In the genomic region with DNA sequence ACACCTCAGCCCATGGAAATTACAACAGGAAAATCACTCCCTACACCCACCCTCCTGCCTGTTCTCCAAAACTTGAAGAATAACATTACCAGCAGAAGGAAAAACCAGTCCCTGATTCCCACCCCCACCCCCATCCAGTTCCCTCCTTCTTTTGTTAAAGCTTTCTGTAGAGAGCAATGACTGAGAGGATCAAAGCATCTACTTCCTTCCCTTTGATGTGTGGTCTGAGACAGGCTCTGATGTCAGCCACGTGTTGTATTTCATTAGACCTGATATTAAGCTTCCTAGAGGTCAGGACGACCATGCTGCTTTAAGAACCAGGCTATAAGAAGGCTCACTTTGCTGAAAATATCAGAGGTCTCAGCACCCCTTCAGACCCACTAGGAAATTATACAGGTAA, we compare ENCODE assay signal across 17 cellular contexts.
DNase-seq lines count a peak whose midpoint lies in the region; ATAC-seq, FAIRE-seq and TF ChIP-seq lines count a peak whose summit lies in the region.
"Had no signal": no experiment of that assay in that cellular context is flagged by ENCODE, and none has a peak within 500 bp of the region (broad histone marks: within the 10 kb centered on the region; RNA-seq: fewer than 3 reads in every experiment).

No MANE protein-coding gene starts in this region.

- peak; percentile 64 for ATAC-seq in HepG2
- no peak for ATAC-seq in right lobe of liver
- ATAC-seq: natural killer cell had no signal

- TF ChIP-seq EP300 in HepG2 (IDR thresholded peaks at IDR 0.05; ENCODE audit: low read depth in 2 of 2, low read length in 2 of 2): peak in 1 of 2 experiments; percentile 46; a peak in 1 of 4 replicates
- TF ChIP-seq EP300 in HepG2 (CRISPR knock-in tag; IDR thresholded peaks at IDR 0.05; ENCODE audit: borderline replicate concordance): no peak

- H3K27ac Mint-ChIP-seq in activated naive CD4-positive, alpha-beta T cell treated with anti-CD3 and anti-CD28 coated beads for 36 hours: no peak overlapping the region
- H3K27ac Mint-ChIP-seq: natural killer cell; stimulated activated naive CD8-positive, alpha-beta T cell treated with anti-CD3 and anti-CD28 coated beads, Interleukin-15, Interleukin-2, amounts not matched to agents 100 ng/mL and 50 ng/mL, for 24 hours had no signal

- 6% methylated on average over 2 of the region's 2 CpGs for WGBS in HepG2 (ENCODE audit: low lambda C conversion rate)
- WGBS in right lobe of liver (ENCODE audit: insufficient coverage, low coverage, low lambda C conversion rate, missing lambda C conversion rate): 29% methylated on average over 2 of the region's 2 CpGs

- BruUV-seq in HepG2 (replicated peaks; lab: Mats Ljungman, UMichigan) (no TSS peak), OCI-LY7 (replicated peaks; lab: Mats Ljungman, UMichigan) (no TSS peak)

- peaks cover 2% of the 10 kb centered on the region for H3K9me3 Mint-ChIP-seq in activated naive CD4-positive, alpha-beta T cell treated with anti-CD3 and anti-CD28 coated beads for 36 hours
- H3K9me3 Mint-ChIP-seq: natural killer cell; stimulated activated naive CD8-positive, alpha-beta T cell treated with anti-CD3 and anti-CD28 coated beads, Interleukin-15, Interleukin-2, amounts not matched to agents 100 ng/mL and 50 ng/mL, for 24 hours had no signal

- no peaks in the 10 kb centered on the region for H3K36me3 ChIP-seq in HepG2 (replicated peaks in 1 of 2; ENCODE audit: control insufficient read depth in 1 of 2, insufficient read depth in 2 of 2, low read length in 2 of 2)
- H3K36me3 ChIP-seq in right lobe of liver: no peaks in the 10 kb centered on the region
- H3K36me3 ChIP-seq in OCI-LY7 (ENCODE audit: insufficient read depth, low read length): no peaks in the 10 kb centered on the region
- no peaks in the 10 kb centered on the region for H3K36me3 ChIP-seq in iPS-20b (ENCODE audit: insufficient read depth, low read depth, low read length)

- TF ChIP-seq POLR2A in HepG2 (IDR thresholded peaks at IDR 0.05; ENCODE audit: insufficient read depth in 1 of 2, low read depth in 2 of 2, low read length in 2 of 2) (no peak), right lobe of liver (IDR thresholded peaks at IDR 0.05) (no peak)

- H3K27ac ChIP-seq in HepG2 (ENCODE audit: extremely low read length, insufficient read depth, low read length): no peak overlapping the region
- no peak overlapping the region for H3K27ac ChIP-seq in right lobe of liver
- no peak overlapping the region for H3K27ac ChIP-seq in OCI-LY7 (ENCODE audit: low read depth, low read length, poor library complexity, severe bottlenecking)
- no peak overlapping the region for H3K27ac ChIP-seq in iPS-20b (ENCODE audit: low read length)
- H3K27ac ChIP-seq: KMS-11 had no signal

- H4K20me1 ChIP-seq in HepG2 (ENCODE audit: insufficient read depth, low read length) (no peaks in the 10 kb centered on the region), OCI-LY7 (ENCODE audit: insufficient read depth, low read length) (no peaks in the 10 kb centered on the region)

- TF ChIP-seq RAD21 in HepG2 (CRISPR knock-in tag; IDR thresholded peaks at IDR 0.05): no peak

- H3K4me2 ChIP-seq in HepG2 (ENCODE audit: low read depth, low read length) (no peak overlapping the region), OCI-LY7 (ENCODE audit: low read length) (no peak overlapping the region)
- H3K4me2 ChIP-seq: KMS-11 had no signal

- TF ChIP-seq CTCF in HepG2 (CRISPR knock-in tag; IDR thresholded peaks at IDR 0.05): no peak
- no peak for TF ChIP-seq CTCF in right lobe of liver (IDR thresholded peaks at IDR 0.05)
- no peak for TF ChIP-seq CTCF in OCI-LY7 (conservative IDR thresholded peaks at IDR 0.05; ENCODE audit: low read length)

- intact Hi-C loops in HepG2 (cut with micrococcal nuclease; ENCODE audit: unreplicated experiment): no loop called here
- intact Hi-C loops in right lobe of liver (cut with DNase I): no loop called here
- intact Hi-C loops in OCI-LY7 (cut with micrococcal nuclease; ENCODE audit: unreplicated experiment): loop anchor here (2.0 kb wide), 1 partner anchor 62 kb away; no protein-coding TSS in a partner anchor
- intact Hi-C loops in activated naive CD4-positive, alpha-beta T cell treated with anti-CD3 and anti-CD28 coated beads for 36 hours (cut with micrococcal nuclease): no loop called here

- CTCF ChIA-PET in HepG2 (lab: Yijun Ruan, JAX; ENCODE audit: low intra/inter-chr PET ratio, low total read pairs) (no interaction called here), OCI-LY7 (lab: Charles Lee; ENCODE audit: unreplicated experiment) (interaction anchor here (0.5 to 1.4 kb wide), 2 partner anchors 20 to 393 kb away, joined by 3 to 4 read pairs; no protein-coding TSS in a partner anchor)
- CTCF ChIA-PET in activated naive CD4-positive, alpha-beta T cell treated with anti-CD3 and anti-CD28 coated beads for 36 hours (lab: Charles Lee): interaction anchor here (0.7 to 1.4 kb wide), 3 partner anchors 18 to 55 kb away, joined by 3 to 5 read pairs (median 3); no protein-coding TSS in a partner anchor

- peaks cover 21% of the 10 kb centered on the region for H3K27me3 Mint-ChIP-seq in activated naive CD4-positive, alpha-beta T cell treated with anti-CD3 and anti-CD28 coated beads for 36 hours (ENCODE audit: low read depth)

- H3K4me3 Mint-ChIP-seq in activated naive CD4-positive, alpha-beta T cell treated with anti-CD3 and anti-CD28 coated beads for 36 hours: no peak overlapping the region
- H3K4me3 Mint-ChIP-seq: natural killer cell; stimulated activated naive CD8-positive, alpha-beta T cell treated with anti-CD3 and anti-CD28 coated beads, Interleukin-15, Interleukin-2, amounts not matched to agents 100 ng/mL and 50 ng/mL, for 24 hours had no signal

- no peak overlapping the region for H3K9ac ChIP-seq in HepG2 (ENCODE audit: insufficient read depth, low read depth, low read length)
- no peak overlapping the region for H3K9ac ChIP-seq in iPS-20b (ENCODE audit: low read depth, low read length)
- H3K9ac ChIP-seq: KMS-11 had no signal

- no peak overlapping the region for H2AFZ ChIP-seq in HepG2 (ENCODE audit: low read length)
- H2AFZ ChIP-seq in OCI-LY7 (ENCODE audit: low read length): 0 out of 2 replicates have a peak overlapping the region, but pooled peaks have one; percentile 47

- no peak for FAIRE-seq in HepG2 (lab: Jason Lieb, UNC)
- FAIRE-seq in urothelium cell line (lab: Jason Lieb, UNC): peak; percentile 50
- FAIRE-seq: A204.1 had no signal

- H3K79me2 ChIP-seq in HepG2 (ENCODE audit: insufficient read depth, low read length): no peaks in the 10 kb centered on the region
- H3K79me2 ChIP-seq in OCI-LY7 (ENCODE audit: insufficient read depth, low read depth, low read length): no peaks in the 10 kb centered on the region

- H3K27me3 ChIP-seq in HepG2 (ENCODE audit: control insufficient read depth in 1 of 2, insufficient read depth in 2 of 2, low read length in 2 of 2) (no peaks in the 10 kb centered on the region), right lobe of liver (no peaks in the 10 kb centered on the region), iPS-20b (ENCODE audit: insufficient read depth, low read length) (no peaks in the 10 kb centered on the region)

- H3K4me3 ChIP-seq in HepG2 (replicated peaks in 1 of 3; ENCODE audit: insufficient read depth in 1 of 3, low read depth in 2 of 3, low read length in 3 of 3) (no peak overlapping the region), right lobe of liver (no peak overlapping the region), OCI-LY7 (ENCODE audit: low read depth, low read length, poor library complexity, severe bottlenecking) (no peak overlapping the region), iPS-20b (ENCODE audit: low read length) (peak overlapping the region; percentile 19)

- no peaks in the 10 kb centered on the region for H3K9me3 ChIP-seq in HepG2 (ENCODE audit: low read length)
- no peaks in the 10 kb centered on the region for H3K9me3 ChIP-seq in right lobe of liver
- no peaks in the 10 kb centered on the region for H3K9me3 ChIP-seq in OCI-LY7 (ENCODE audit: low read length)
- H3K9me3 ChIP-seq in iPS-20b (ENCODE audit: insufficient read depth, low read depth, low read length): no peaks in the 10 kb centered on the region

- POLR2A ChIA-PET in HepG2 (lab: Yijun Ruan, JAX): interaction anchor here (1.2 kb wide), 1 partner anchor 33 kb away, joined by 4 read pairs; no protein-coding TSS in a partner anchor
- POLR2A ChIA-PET in OCI-LY7 (lab: Charles Lee): interaction anchor here (0.6 to 1.2 kb wide), 4 partner anchors 13 to 154 kb away, joined by 3 to 4 read pairs (median 3); partner anchors contain the start of gene WARS2

- no peaks in the 10 kb centered on the region for H3K36me3 Mint-ChIP-seq in activated naive CD4-positive, alpha-beta T cell treated with anti-CD3 and anti-CD28 coated beads for 36 hours (ENCODE audit: low read depth)
- H3K36me3 Mint-ChIP-seq: natural killer cell had no signal

- peaks cover 25% of the 10 kb centered on the region for H3K4me1 Mint-ChIP-seq in activated naive CD4-positive, alpha-beta T cell treated with anti-CD3 and anti-CD28 coated beads for 36 hours (ENCODE audit: low read depth)
- H3K4me1 Mint-ChIP-seq: natural killer cell had no signal

- in situ Hi-C loops in HepG2 (cut with HindIII; ENCODE audit: extremely low pct_ligation_motif_present, low pct_unique_long_range_greater_than_20kb): no loop called here

- H3K4me1 ChIP-seq in HepG2 (ENCODE audit: insufficient read depth, low read length): peaks cover 39% of the 10 kb centered on the region
- H3K4me1 ChIP-seq in right lobe of liver: no peaks in the 10 kb centered on the region
- peaks cover 6% of the 10 kb centered on the region for H3K4me1 ChIP-seq in OCI-LY7 (ENCODE audit: insufficient read depth, low read length, poor library complexity, severe bottlenecking)
- peaks cover 20% of the 10 kb centered on the region for H3K4me1 ChIP-seq in iPS-20b (ENCODE audit: insufficient read depth, low read length)

- no peaks in the 10 kb centered on the region for H3K9me2 ChIP-seq in OCI-LY7 (ENCODE audit: insufficient read depth, low read length)

- DNase-seq in HepG2 (ENCODE audit: low spot score) (peak; percentile 61), right lobe of liver (no peak), OCI-LY7 (ENCODE audit: low spot score) (peak; percentile 29), urothelium cell line (ENCODE audit: low spot score) (no peak), NCI-H2227 treated with DMSO at 0.1 percent for 48 hours (lab: John Stamatoyannopoulos, UW) (no peak), cerebellar nuclear complex (lab: John Stamatoyannopoulos, UW) (no peak)
- no peak for DNase-seq in activated naive CD4-positive, alpha-beta T cell treated with anti-CD3 and anti-CD28 coated beads for 36 hours
- DNase-seq: amniotic stem cell; caudate nucleus; effector CD4-positive, alpha-beta T cell; natural killer cell; NCI-H226; Right ventricle myocardium superior had no signal

TF ChIP-seq in HepG2, 621 proteins besides CTCF, POLR2A, EP300 and RAD21 (continues in another document):
- TF ChIP-seq, protein P1, sequence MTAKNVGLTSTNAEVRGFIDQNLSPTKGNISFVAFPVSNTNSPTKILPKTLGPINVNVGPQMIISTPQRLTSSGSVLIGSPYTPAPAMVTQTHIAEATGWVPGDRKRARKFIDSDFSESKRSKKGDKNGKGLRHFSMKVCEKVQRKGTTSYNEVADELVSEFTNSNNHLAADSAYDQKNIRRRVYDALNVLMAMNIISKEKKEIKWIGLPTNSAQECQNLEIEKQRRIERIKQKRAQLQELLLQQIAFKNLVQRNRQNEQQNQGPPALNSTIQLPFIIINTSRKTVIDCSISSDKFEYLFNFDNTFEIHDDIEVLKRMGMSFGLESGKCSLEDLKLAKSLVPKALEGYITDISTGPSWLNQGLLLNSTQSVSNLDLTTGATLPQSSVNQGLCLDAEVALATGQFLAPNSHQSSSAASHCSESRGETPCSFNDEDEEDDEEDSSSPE (CRISPR knock-in tag; IDR thresholded peaks at IDR 0.05): no peak

Comparison
In these comparisons a context has a peak if more than half of its experiments do, and no peak if none do; other contexts are left out.
1. DNase-seq: peak in HepG2 (single experiment) and OCI-LY7 (single experiment); none in right lobe of liver (0 of 3), urothelium cell line (single experiment), activated naive CD4-positive, alpha-beta T cell treated with anti-CD3 and anti-CD28 coated beads for 36 hours (single experiment), NCI-H2227 treated with DMSO at 0.1 percent for 48 hours (single experiment) and cerebellar nuclear complex (0 of 2).